ENCODE assay signal across 8 cellular contexts in genomic region chr16:19114359-19115147, GRCh38. TPM values are rescaled to one million over a fixed set of nuclear protein-coding genes. Genes with fewer than 3 reads are reported as not detected.
DNase-seq lines count a peak whose midpoint lies in the region; ATAC-seq and TF ChIP-seq lines count a peak whose summit lies in the region.

No MANE protein-coding gene starts in this region.

- intact Hi-C loops in colonic mucosa (cut with DNase I) (no loop called here), left lung (cut with DNase I) (no loop called here)

- peak overlapping the region; percentile 74 to 96 for H3K9ac ChIP-seq in colonic mucosa (ENCODE audit: low read depth in 2 of 2, low read length in 2 of 2)

- H3K36me3 ChIP-seq in colonic mucosa (no peaks in the 10 kb centered on the region), left lung (peaks cover 0 to 20% of the 10 kb centered on the region in 2 donors), thoracic aorta (peaks cover 8% of the 10 kb centered on the region)

- peak; percentile 41 for DNase-seq in activated CD4-positive, alpha-beta T cell treated with anti-CD3 and anti-CD28 coated beads for 48 hours
- no peak for DNase-seq in activated CD4-positive, alpha-beta T cell treated with anti-CD3 and anti-CD28 coated beads for 4 hours
- peak; percentile 93 for DNase-seq in NCI-H510A treated with DMSO at 0.1 percent for 48 hours (lab: John Stamatoyannopoulos, UW)
- peak; percentile 72 for DNase-seq in colonic mucosa
- peak; percentile 76 to 85 for DNase-seq in left lung
- no peak for DNase-seq in thoracic aorta (ENCODE audit: low spot score)
- no peak for DNase-seq in RPMI8226
- DNase-seq in NCI-H2196 treated with DMSO at 0.1 percent for 48 hours (lab: John Stamatoyannopoulos, UW; ENCODE audit: unreplicated experiment): no peak

- peak overlapping the region; percentile 94 for H3K27ac ChIP-seq in colonic mucosa
- H3K27ac ChIP-seq in left lung: peak overlapping the region; percentile 91 to 97
- H3K27ac ChIP-seq in thoracic aorta: peak overlapping the region; percentile 87 to 98

- H3K9me3 ChIP-seq in colonic mucosa (no peaks in the 10 kb centered on the region), left lung (no peaks in the 10 kb centered on the region), thoracic aorta (no peaks in the 10 kb centered on the region)

- H3K4me3 ChIP-seq in colonic mucosa (peak overlapping the region; percentile 79), left lung (peak overlapping the region; percentile 81 to 82), thoracic aorta (peak overlapping the region; percentile 80)

- H3K4me1 ChIP-seq in colonic mucosa (peaks cover 21% of the 10 kb centered on the region), left lung (peaks cover 51 to 64% of the 10 kb centered on the region in 2 donors), thoracic aorta (ENCODE audit: control insufficient read depth in 1 of 2, low read depth in 2 of 2) (peaks cover 30 to 52% of the 10 kb centered on the region in 2 donors)

- TF ChIP-seq CTCF in colonic mucosa (IDR thresholded peaks at IDR 0.05) (no peak), left lung (IDR thresholded peaks at IDR 0.05) (peak in 1 of 2 donors; percentile 54), thoracic aorta (IDR thresholded peaks at IDR 0.05) (peak; percentile 48)

- no peaks in the 10 kb centered on the region for H3K27me3 ChIP-seq in colonic mucosa
- peaks cover 0 to 13% of the 10 kb centered on the region in 2 donors for H3K27me3 ChIP-seq in left lung
- H3K27me3 ChIP-seq in thoracic aorta (replicated peaks; ENCODE audit: insufficient read depth): no peaks in the 10 kb centered on the region

- peak; percentile 30 for ATAC-seq in left lung
- ATAC-seq in thoracic aorta (ENCODE audit: insufficient number of reproducible peaks, low FRiP score, low read depth): peak; percentile 7

RNA-seq across cellular contexts. Expression of gene ITPRIPL2, which starts 0.8 kb away (rescaled TPM):
- total RNA-seq in colonic mucosa (10 to 100 TPM; 34.9 to 36.2 TPM), left lung (10 to 100 TPM; 67.6 to 82.7 TPM), thoracic aorta (100 to 1,000 TPM; 113 to 118 TPM)

RNA-seq across cellular contexts. Expression of gene COQ7, which starts 47.1 kb away (rescaled TPM):
- total RNA-seq in colonic mucosa (10 to 100 TPM; 28.4 to 39.0 TPM), left lung (10 to 100 TPM; 15.1 to 16.4 TPM), thoracic aorta (10 to 100 TPM; 15.4 to 18.3 TPM)

RNA-seq across cellular contexts. Expression of gene SYT17, which starts 53.5 kb away (rescaled TPM):
- total RNA-seq in colonic mucosa (1 to 10 TPM; 5.1 to 5.5 TPM), left lung (10 to 100 TPM; 12.3 to 26.3 TPM), thoracic aorta (1 to 10 TPM; 1.8 to 1.9 TPM)

Comparison
In these comparisons a context has a peak if more than half of its experiments do, and no peak if none do; other contexts are left out.
1. DNase-seq: peak in activated CD4-positive, alpha-beta T cell treated with anti-CD3 and anti-CD28 coated beads for 48 hours (single experiment), NCI-H510A treated with DMSO at 0.1 percent for 48 hours (single experiment), colonic mucosa (single experiment) and left lung (2 of 2); none in activated CD4-positive, alpha-beta T cell treated with anti-CD3 and anti-CD28 coated beads for 4 hours (0 of 2), thoracic aorta (single experiment), RPMI8226 (single experiment) and NCI-H2196 treated with DMSO at 0.1 percent for 48 hours (single experiment).
2. Peak in every context shown above with its lines, with median percentiles within 50 percentile points of each other: H3K27ac ChIP-seq and H3K4me3 ChIP-seq.